ENCODE assay signal across 17 cellular contexts in genomic region chr20:6646237-6646636, GRCh38.
A peak's percentile ranks its signal among the peaks of the same experiment; 100 is the strongest.
DNase-seq lines count a peak whose midpoint lies in the region; ATAC-seq, FAIRE-seq and TF ChIP-seq lines count a peak whose summit lies in the region.
"Had no signal": no experiment of that assay in that cellular context is flagged by ENCODE, and none has a peak within 500 bp of the region (broad histone marks: within the 10 kb centered on the region; RNA-seq: fewer than 3 reads in every experiment).

No MANE protein-coding gene starts in this region.

- FAIRE-seq in H54 (lab: Jason Lieb, UNC) = no peak
- FAIRE-seq: D721Med, GM12891 had no signal

- intact Hi-C loops in left ventricle myocardium superior (cut with micrococcal nuclease) = no loop called here
- intact Hi-C loops in Right ventricle myocardium inferior (cut with DNase I) = no loop called here
- intact Hi-C loops in sciatic nerve (cut with DNase I) = no loop called here
- intact Hi-C loops in Calu3 (cut with micrococcal nuclease; ENCODE audit: unreplicated experiment) = no loop called here

- H3K27me3 Mint-ChIP-seq in Calu3 (ENCODE audit: unreplicated experiment) = no peaks in the 10 kb centered on the region
- H3K27me3 Mint-ChIP-seq: CD4-positive, alpha-beta memory T cell; CD4-positive, CD25-positive, alpha-beta regulatory T cell; CD8-positive, alpha-beta memory T cell had no signal

- H3K4me3 Mint-ChIP-seq in Calu3 (ENCODE audit: low read depth, unreplicated experiment) = no peak overlapping the region
- H3K4me3 Mint-ChIP-seq: CD14-positive monocyte; CD4-positive, alpha-beta memory T cell; CD4-positive, CD25-positive, alpha-beta regulatory T cell; CD8-positive, alpha-beta memory T cell had no signal

- H3K9me3 Mint-ChIP-seq in Calu3 (ENCODE audit: low read depth, unreplicated experiment) = no peaks in the 10 kb centered on the region

- H3K36me3 Mint-ChIP-seq in Calu3 (ENCODE audit: insufficient read depth, unreplicated experiment) = no peaks in the 10 kb centered on the region
- H3K36me3 Mint-ChIP-seq: CD14-positive monocyte; CD4-positive, alpha-beta memory T cell; CD4-positive, CD25-positive, alpha-beta regulatory T cell; CD8-positive, alpha-beta memory T cell had no signal

- BruUV-seq in Calu3 (replicated peaks; lab: Mats Ljungman, UMichigan) = no TSS peak

- no peak for TF ChIP-seq CTCF in Calu3 (IDR thresholded peaks at IDR 0.05; ENCODE audit: unreplicated experiment)

- ATAC-seq in left ventricle myocardium superior = peak; percentile 38
- ATAC-seq in Right ventricle myocardium inferior = no peak
- ATAC-seq in sciatic nerve = peak; percentile 57

- TF ChIP-seq POLR2A in H54 (IDR thresholded peaks at IDR 0.05; ENCODE audit: low read depth, low read length) = no peak

- CTCF ChIA-PET in Calu3 (lab: Charles Lee) = no interaction called here

- no peaks in the 10 kb centered on the region for H3K4me1 Mint-ChIP-seq in Calu3 (ENCODE audit: low read depth, unreplicated experiment)
- H3K4me1 Mint-ChIP-seq: CD4-positive, alpha-beta memory T cell; CD4-positive, CD25-positive, alpha-beta regulatory T cell; CD8-positive, alpha-beta memory T cell had no signal

- DNase-seq in left ventricle myocardium superior (no peak), Right ventricle myocardium inferior (ENCODE audit: missing footprints) (no peak), sciatic nerve (ENCODE audit: low spot score) (no peak), Calu3 (no peak), H54 (ENCODE audit: insufficient read length, low spot score) (no peak)
- DNase-seq: ACHN; BE2C; C1 segment of cervical spinal cord; CD4-positive, alpha-beta memory T cell; CD4-positive, CD25-positive, alpha-beta regulatory T cell; CD8-positive, alpha-beta memory T cell; COR-L47; DMS79 treated with DMSO at 0.1 percent for 48 hours; GF-D8 had no signal

- no peak overlapping the region for H3K27ac Mint-ChIP-seq in Calu3 (ENCODE audit: unreplicated experiment)
- H3K27ac Mint-ChIP-seq: CD14-positive monocyte; CD4-positive, alpha-beta memory T cell; CD8-positive, alpha-beta memory T cell had no signal
